ENCODE assay signal across 18 cellular contexts in the genomic region with DNA sequence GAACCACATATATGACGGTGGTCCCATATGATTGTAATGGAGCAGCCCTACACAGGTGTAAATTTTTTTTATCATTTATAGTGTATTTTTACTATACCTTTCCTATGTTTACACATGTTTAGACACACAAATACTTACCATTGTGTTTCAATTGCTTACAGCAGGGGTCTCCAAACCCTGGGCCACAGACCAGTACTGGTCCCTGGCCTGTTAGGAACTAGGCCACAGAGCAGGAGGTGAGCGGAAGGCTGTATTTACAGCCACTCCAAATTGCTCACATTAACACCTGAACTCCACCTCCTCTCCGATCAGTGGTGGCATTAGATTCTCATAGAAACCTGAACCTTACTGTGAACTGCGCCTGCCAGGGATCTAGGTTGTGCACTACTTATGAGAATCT.
DNase-seq lines count a peak whose midpoint lies in the region; ATAC-seq and TF ChIP-seq lines count a peak whose summit lies in the region.
"Had no signal": no experiment of that assay in that cellular context is flagged by ENCODE, and none has a peak within 500 bp of the region (broad histone marks: within the 10 kb centered on the region; RNA-seq: fewer than 3 reads in every experiment).

No MANE protein-coding gene starts in this region.

- no peak overlapping the region for H3T11ph ChIP-seq in H9 (ENCODE audit: low read length)

- H3F3A ChIP-seq in neural progenitor cell (ENCODE audit: low read depth), result no peaks in the 10 kb centered on the region

- H2BK20ac ChIP-seq in H9 (ENCODE audit: low read depth, low read length, poor library complexity, severe bottlenecking), result no peak overlapping the region

- H4K20me1 ChIP-seq in H9 (ENCODE audit: control insufficient read depth, insufficient read depth, insufficient read length) (no peaks in the 10 kb centered on the region), neural progenitor cell (ENCODE audit: low read depth) (no peaks in the 10 kb centered on the region)

- H3K27ac Mint-ChIP-seq in H9, result peak overlapping the region in 1 of 3 experiments; percentile 79; a peak in 2 of 7 replicates
- H3K27ac Mint-ChIP-seq in endodermal cell, result no peak overlapping the region
- no peak overlapping the region for H3K27ac Mint-ChIP-seq in neural progenitor cell
- H3K27ac Mint-ChIP-seq: CD4-positive, alpha-beta memory T cell had no signal

- H3K23ac ChIP-seq in H9 (ENCODE audit: insufficient read length, low read depth, low read length), result no peak overlapping the region

- H3K9me3 Mint-ChIP-seq in H9, result no peaks in the 10 kb centered on the region
- H3K9me3 Mint-ChIP-seq in endodermal cell, result no peaks in the 10 kb centered on the region
- H3K9me3 Mint-ChIP-seq in neural progenitor cell, result no peaks in the 10 kb centered on the region

- H3K27me3 Mint-ChIP-seq in H9 (ENCODE audit: low read depth) (no peaks in the 10 kb centered on the region), endodermal cell (ENCODE audit: insufficient read depth) (no peaks in the 10 kb centered on the region), neural progenitor cell (ENCODE audit: insufficient read depth, low read depth) (no peaks in the 10 kb centered on the region)
- H3K27me3 Mint-ChIP-seq: CD4-positive, alpha-beta memory T cell had no signal

- WGBS in H9 (ENCODE audit: extremely low coverage, insufficient read length, low lambda C conversion rate), result no CpG with 5 or more reads among the region's 4 CpGs
- WGBS in endodermal cell (ENCODE audit: insufficient coverage in 1 of 2, insufficient read length in 1 of 2), 2 experiments, result 83 to 94% methylated on average over 1 to 4 of the region's 4 CpGs

- no peak overlapping the region for H3K4me3 ChIP-seq in endodermal cell (ENCODE audit: low read length)
- H3K4me3 ChIP-seq in neural progenitor cell, result no peak overlapping the region
- H3K4me3 ChIP-seq: GM12878 had no signal

- no peak overlapping the region for H3K18ac ChIP-seq in H9 (ENCODE audit: insufficient read length, low read depth, low read length)

- H2BK15ac ChIP-seq in H9 (ENCODE audit: low read depth, low read length), result no peak overlapping the region

- TF ChIP-seq POLR2A in erythroblast (IDR thresholded peaks at IDR 0.05; ENCODE audit: low read length), result no peak

- H4K91ac ChIP-seq in H9 (ENCODE audit: insufficient read length, low read depth, low read length), result no peak overlapping the region

- no peak overlapping the region for H2BK5ac ChIP-seq in H9 (ENCODE audit: insufficient read length, low read length)

- H3K9me3 ChIP-seq in H9 (ENCODE audit: control insufficient read depth, low read depth, low read length), result no peaks in the 10 kb centered on the region
- H3K9me3 ChIP-seq in endodermal cell (ENCODE audit: control insufficient read depth, low read length), result no peaks in the 10 kb centered on the region
- no peaks in the 10 kb centered on the region for H3K9me3 ChIP-seq in neural progenitor cell (ENCODE audit: low read depth)
- H3K9me3 ChIP-seq: Caco-2 had no signal

- H3K27ac ChIP-seq in H9 (ENCODE audit: insufficient read length, low read depth, low read length) (no peak overlapping the region), endodermal cell (ENCODE audit: low read depth, low read length) (no peak overlapping the region), neural progenitor cell (no peak overlapping the region)

- H3K4me1 ChIP-seq in H9 (ENCODE audit: insufficient read depth, low read length) (no peaks in the 10 kb centered on the region; the same call in 1 of the 2 replicates), endodermal cell (ENCODE audit: control insufficient read depth, insufficient read depth, low read length) (peaks cover 6% of the 10 kb centered on the region), neural progenitor cell (no peaks in the 10 kb centered on the region)
- H3K4me1 ChIP-seq: Caco-2 had no signal

- H3K14ac ChIP-seq in H9 (ENCODE audit: insufficient read depth, low read length), result no peak overlapping the region

- TF ChIP-seq CTCF in H9 (conservative IDR thresholded peaks at IDR 0.05) (peak; percentile 33; the same call in 2 of the 3 replicates), endodermal cell (conservative IDR thresholded peaks at IDR 0.05) (peak; percentile 63), neural progenitor cell (IDR thresholded peaks at IDR 0.05) (peak; percentile 22)

- no peaks in the 10 kb centered on the region for H3K79me1 ChIP-seq in H9 (ENCODE audit: insufficient read depth, low read depth, low read length, poor library complexity, severe bottlenecking)

- H3K36me3 Mint-ChIP-seq in H9 (ENCODE audit: insufficient read depth in 1 of 3, low read depth in 3 of 3) (no peaks in the 10 kb centered on the region), endodermal cell (ENCODE audit: low read depth) (no peaks in the 10 kb centered on the region), neural progenitor cell (no peaks in the 10 kb centered on the region)
- H3K36me3 Mint-ChIP-seq: CD4-positive, alpha-beta memory T cell had no signal

- H3K4ac ChIP-seq in H9 (ENCODE audit: low read depth, low read length), result no peak overlapping the region

- H3K79me2 ChIP-seq in H9 (ENCODE audit: insufficient read depth, low read length), result no peaks in the 10 kb centered on the region
- no peaks in the 10 kb centered on the region for H3K79me2 ChIP-seq in neural progenitor cell (ENCODE audit: low read depth)

- H3K27me3 ChIP-seq in H9 (ENCODE audit: insufficient read depth, low read length), result no peaks in the 10 kb centered on the region
- no peaks in the 10 kb centered on the region for H3K27me3 ChIP-seq in endodermal cell (ENCODE audit: control insufficient read depth, insufficient read depth, low read length, poor library complexity, severe bottlenecking)
- no peaks in the 10 kb centered on the region for H3K27me3 ChIP-seq in neural progenitor cell

- DNase-seq in H9, result peak; percentile 43
- peak; percentile 61 for DNase-seq in endodermal cell
- DNase-seq in islet precursor cell, result peak; percentile 54
- DNase-seq in neural progenitor cell (ENCODE audit: low spot score), result peak; percentile 21
- no peak for DNase-seq in erythroblast (lab: John Stamatoyannopoulos, UW)
- DNase-seq in NCI-H146 (lab: John Stamatoyannopoulos, UW), result no peak
- DNase-seq: C1 segment of cervical spinal cord; Caco-2; CD4-positive, alpha-beta memory T cell; DMS153; DND-41; GDM1; GOT3; H7 had no signal

- H3K4me2 ChIP-seq in H9 (ENCODE audit: insufficient read depth, insufficient read length, low read length), result no peak overlapping the region
- H3K4me2 ChIP-seq in neural progenitor cell, result no peak overlapping the region

- H3K9ac ChIP-seq in H9 (ENCODE audit: extremely low read depth, insufficient read length, low read length) (no peak overlapping the region), endodermal cell (ENCODE audit: extremely low read depth, low read length, poor library complexity, severe bottlenecking) (no peak overlapping the region), neural progenitor cell (no peak overlapping the region)

- no peak overlapping the region for H2AFZ ChIP-seq in H9 (ENCODE audit: low read length)
- peak overlapping the region; percentile 27 for H2AFZ ChIP-seq in neural progenitor cell (replicated peaks)

- H3K4me1 Mint-ChIP-seq in H9, result peaks cover 6 to 10% of the 10 kb centered on the region in 2 experiments; a peak in 3 of 4 replicates
- H3K4me1 Mint-ChIP-seq in endodermal cell, result peaks cover 4% of the 10 kb centered on the region
- H3K4me1 Mint-ChIP-seq in neural progenitor cell, result no peaks in the 10 kb centered on the region
- H3K4me1 Mint-ChIP-seq: CD4-positive, alpha-beta memory T cell had no signal

- no peak overlapping the region for H2BK120ac ChIP-seq in H9 (ENCODE audit: low read depth, low read length, poor library complexity, severe bottlenecking)

- H3K56ac ChIP-seq in H9 (ENCODE audit: insufficient read length, low read depth, low read length), result no peak overlapping the region

- ATAC-seq in GM21360 (IDR thresholded peaks at IDR 0.05; ENCODE audit: unreplicated experiment) (no peak), HG03139 (IDR thresholded peaks at IDR 0.05; ENCODE audit: unreplicated experiment) (no peak)
- ATAC-seq: GM12878, HCT116 had no signal

- H4K5ac ChIP-seq in H9 (ENCODE audit: insufficient read length, low read depth, low read length), result no peak overlapping the region

- no peaks in the 10 kb centered on the region for H3K36me3 ChIP-seq in endodermal cell (ENCODE audit: control insufficient read depth, insufficient read depth, low read length)
- no peaks in the 10 kb centered on the region for H3K36me3 ChIP-seq in neural progenitor cell

- no peak overlapping the region for H2BK12ac ChIP-seq in H9 (ENCODE audit: insufficient read length, low read depth, low read length)

- H4K8ac ChIP-seq in H9 (replicated peaks; ENCODE audit: insufficient read length, low read depth, low read length), result no peak overlapping the region

- H2AK5ac ChIP-seq in H9 (ENCODE audit: insufficient read length, low read length), result no peak overlapping the region

- H3K4me3 Mint-ChIP-seq in H9 (no peak overlapping the region), endodermal cell (no peak overlapping the region), neural progenitor cell (no peak overlapping the region)
- H3K4me3 Mint-ChIP-seq: CD4-positive, alpha-beta memory T cell had no signal

- H3K23me2 ChIP-seq in H9 (ENCODE audit: insufficient read length, low read depth, low read length, poor library complexity, severe bottlenecking), result no peaks in the 10 kb centered on the region

Comparison
In these comparisons a context has a peak if more than half of its experiments do, and no peak if none do; other contexts are left out.
1. DNase-seq: peak in H9 (single experiment), endodermal cell (single experiment), islet precursor cell (single experiment) and neural progenitor cell (single experiment); none in erythroblast (0 of 2) and NCI-H146 (single experiment).
2. Peak in every context shown above with its lines, with median percentiles within 50 percentile points of each other: CTCF ChIP-seq.